Comparison of ENCODE assay signal across 15 cellular contexts in the genomic region with DNA sequence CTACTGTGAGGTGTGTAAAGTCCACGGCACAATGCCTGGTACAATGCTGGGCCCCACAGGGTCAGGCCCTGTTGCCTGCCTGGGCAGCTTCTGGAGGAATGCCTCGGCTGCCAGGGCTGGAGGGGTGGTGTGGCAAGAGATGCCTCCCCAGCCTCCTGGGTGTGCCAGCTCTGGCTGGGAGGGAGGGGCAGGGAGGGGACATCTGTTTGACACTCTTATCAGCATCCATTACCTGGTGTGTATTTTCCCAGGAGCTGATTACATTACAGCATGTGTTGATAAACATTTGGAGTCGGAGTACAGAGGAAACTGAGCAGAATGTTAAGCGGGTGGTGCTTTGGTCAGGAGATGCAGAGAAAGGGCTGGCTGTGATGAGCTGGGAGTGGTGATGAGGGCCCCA. TPM values are rescaled to one million over a fixed set of nuclear protein-coding genes. Genes with fewer than 3 reads are reported as not detected.
DNase-seq lines count a peak whose midpoint lies in the region; ATAC-seq and TF ChIP-seq lines count a peak whose summit lies in the region.
"Had no signal": no experiment of that assay in that cellular context is flagged by ENCODE, and none has a peak within 500 bp of the region (broad histone marks: within the 10 kb centered on the region; RNA-seq: fewer than 3 reads in every experiment).

No MANE protein-coding gene starts in this region.

- no peak overlapping the region for H2AFZ ChIP-seq in SK-N-SH (ENCODE audit: low read depth)

- no peak for ATAC-seq in SK-N-SH treated with all-trans-retinoic acid at 6 μM for 48 hours

- H3K36me3 Mint-ChIP-seq in nephron progenitor cell (ENCODE audit: low read depth): no peaks in the 10 kb centered on the region

- H3K9me3 ChIP-seq in SK-N-SH: no peaks in the 10 kb centered on the region
- no peaks in the 10 kb centered on the region for H3K9me3 ChIP-seq in mucosa of rectum (ENCODE audit: control insufficient read depth in 2 of 2, low read length in 2 of 2)

- CTCF ChIA-PET in SK-N-SH (lab: Yijun Ruan, JAX): interaction anchor here (1.0 to 2.7 kb wide), 8 partner anchors 8 to 368 kb away, joined by 3 to 20 read pairs (median 3); partner anchors contain the start of gene NECTIN1

- no peak overlapping the region for H3K4me3 Mint-ChIP-seq in nephron progenitor cell
- H3K4me3 Mint-ChIP-seq: H9, IgD-negative memory B cell had no signal

- POLR2A ChIA-PET in SK-N-SH (lab: Yijun Ruan, JAX): interaction anchor here (1.1 to 2.1 kb wide), 5 partner anchors 9 to 167 kb away, joined by 3 to 8 read pairs (median 5); partner anchors contain the start of gene NECTIN1

- no peaks in the 10 kb centered on the region for H4K20me1 ChIP-seq in SK-N-SH (ENCODE audit: insufficient read depth)

- H3K4me1 Mint-ChIP-seq in nephron progenitor cell: peaks cover 59% of the 10 kb centered on the region

- TF ChIP-seq EP300 in SK-N-SH (IDR thresholded peaks at IDR 0.05; ENCODE audit: borderline replicate concordance in 1 of 2, low read depth in 1 of 2, low read length in 1 of 2): peak in 1 of 2 experiments; percentile 67; a peak in 1 of 4 replicates

- no peak overlapping the region for H3K4me2 ChIP-seq in SK-N-SH

- no peak for TF ChIP-seq CTCF in SK-N-SH (IDR thresholded peaks at IDR 0.05)
- TF ChIP-seq CTCF in nephron progenitor cell (IDR thresholded peaks at IDR 0.05): no peak

- H3K27me3 ChIP-seq in SK-N-SH (ENCODE audit: insufficient read depth) (no peaks in the 10 kb centered on the region), mucosa of rectum (ENCODE audit: control insufficient read depth in 2 of 2, insufficient read depth in 2 of 2, low read length in 2 of 2) (peaks cover 0 to 8% of the 10 kb centered on the region in 2 donors)

- H3K4me1 ChIP-seq in SK-N-SH (ENCODE audit: control insufficient read depth in 1 of 2, insufficient read depth in 2 of 2, low read depth in 1 of 2, low read length in 1 of 2): peaks cover 0 to 44% of the 10 kb centered on the region in 2 experiments; a peak in 2 of 4 replicates
- H3K4me1 ChIP-seq in mucosa of rectum (ENCODE audit: control insufficient read depth in 2 of 2, insufficient read depth in 2 of 2, low read length in 2 of 2): peaks cover 50 to 69% of the 10 kb centered on the region in 2 donors

- DNase-seq in SK-N-SH (peak; percentile 66), NCI-H69 (lab: John Stamatoyannopoulos, UW) (peak; percentile 46), activated T-cell treated with anti-CD3 and anti-CD28 coated beads for 4 hours (no peak), nephron progenitor cell (no peak), SHP77 (lab: John Stamatoyannopoulos, UW) (no peak)
- DNase-seq: C1 segment of cervical spinal cord, H9, NCI-H1105 treated with DMSO at 0.1 percent for 48 hours, NCI-H187 treated with DMSO at 0.1 percent for 48 hours, NCI-H524 treated with DMSO at 0.1 percent for 48 hours, OCI-M1, RPMI8226 had no signal

- H3K9ac ChIP-seq in SK-N-SH (no peak overlapping the region), mucosa of rectum (ENCODE audit: low read depth in 1 of 2, low read length in 2 of 2) (peak overlapping the region; percentile 48 to 61)

- WGBS in SK-N-SH (ENCODE audit: low lambda C conversion rate): 66% methylated on average over 2 of the region's 4 CpGs

- no peaks in the 10 kb centered on the region for H3K36me3 ChIP-seq in SK-N-SH (replicated peaks in 1 of 2; ENCODE audit: control insufficient read depth in 1 of 2, insufficient read depth in 2 of 2, low read length in 1 of 2)
- H3K36me3 ChIP-seq in mucosa of rectum (ENCODE audit: control insufficient read depth in 2 of 2, insufficient read depth in 2 of 2, low read length in 2 of 2): no peaks in the 10 kb centered on the region

- peak overlapping the region in 1 of 2 experiments; percentile 60; a peak in 2 of 4 replicates for H3K27ac ChIP-seq in SK-N-SH (ENCODE audit: low read depth in 2 of 2, low read length in 1 of 2)
- H3K27ac ChIP-seq in mucosa of rectum (ENCODE audit: low read depth in 2 of 2, low read length in 2 of 2): peak overlapping the region; percentile 79 to 89

- H3F3A ChIP-seq in SK-N-SH (replicated peaks; ENCODE audit: insufficient read depth): no peaks in the 10 kb centered on the region

- no peaks in the 10 kb centered on the region for H3K9me3 Mint-ChIP-seq in nephron progenitor cell
- H3K9me3 Mint-ChIP-seq: H9, IgD-negative memory B cell had no signal

- TF ChIP-seq RAD21 in SK-N-SH (IDR thresholded peaks at IDR 0.05; ENCODE audit: low read length): no peak

- H3K4me3 ChIP-seq in SK-N-SH (ENCODE audit: low read depth in 2 of 2, low read length in 1 of 2): no peak overlapping the region
- no peak overlapping the region for H3K4me3 ChIP-seq in mucosa of rectum (ENCODE audit: low read length in 2 of 2)

- H3K27ac Mint-ChIP-seq in nephron progenitor cell: no peak overlapping the region
- H3K27ac Mint-ChIP-seq: H9, IgD-negative memory B cell had no signal

- H3K27me3 Mint-ChIP-seq in nephron progenitor cell (ENCODE audit: low read depth, poor library complexity): peaks cover 65% of the 10 kb centered on the region

- H3K9me2 ChIP-seq in SK-N-SH: no peaks in the 10 kb centered on the region

- H3K79me2 ChIP-seq in SK-N-SH (ENCODE audit: insufficient read depth): no peaks in the 10 kb centered on the region

TF ChIP-seq in SK-N-SH, 30 proteins besides CTCF, POLR2A, EP300 and RAD21:
- TF ChIP-seq CHD2 (IDR thresholded peaks at IDR 0.05; ENCODE audit: low read length, partially characterized antibody): peak; percentile 44
- TF ChIP-seq RCOR1 (IDR thresholded peaks at IDR 0.05; ENCODE audit: low read length): peak; percentile 56; the same call in 1 of the 2 replicates
- no peak for TF ChIP-seq TAF1 (IDR thresholded peaks at IDR 0.05; ENCODE audit: borderline replicate concordance, low read depth, low read length)
- TF ChIP-seq, protein P1, sequence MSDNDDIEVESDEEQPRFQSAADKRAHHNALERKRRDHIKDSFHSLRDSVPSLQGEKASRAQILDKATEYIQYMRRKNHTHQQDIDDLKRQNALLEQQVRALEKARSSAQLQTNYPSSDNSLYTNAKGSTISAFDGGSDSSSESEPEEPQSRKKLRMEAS (IDR thresholded peaks at IDR 0.05; ENCODE audit: low read depth): no peak
- peak; percentile 83 for TF ChIP-seq FOXJ3 (CRISPR knock-in tag; IDR thresholded peaks at IDR 0.05)
- peak; percentile 92 for TF ChIP-seq GATA2 (CRISPR knock-in tag; IDR thresholded peaks at IDR 0.05)

TF ChIP-seq in SK-N-SH treated with all-trans-retinoic acid at 6 μM for 48 hours, 23 proteins besides CTCF, POLR2A, EP300 and RAD21:
- TF ChIP-seq ARNTL (CRISPR knock-in tag; IDR thresholded peaks at IDR 0.05; ENCODE audit: borderline replicate concordance, low read depth) (no peak), ZNF8 (CRISPR knock-in tag; IDR thresholded peaks at IDR 0.05) (no peak), BACH2 (CRISPR knock-in tag; IDR thresholded peaks at IDR 0.05; ENCODE audit: borderline replicate concordance) (no peak), ZNF565 (CRISPR knock-in tag; conservative IDR thresholded peaks at IDR 0.05; ENCODE audit: low read depth) (no peak), TCF4 (CRISPR knock-in tag; IDR thresholded peaks at IDR 0.05; ENCODE audit: borderline replicate concordance) (no peak), ISL1 (CRISPR knock-in tag; IDR thresholded peaks at IDR 0.05) (no peak), PPARA (CRISPR knock-in tag; IDR thresholded peaks at IDR 0.05; ENCODE audit: borderline replicate concordance) (no peak), ZFP3 (CRISPR knock-in tag; IDR thresholded peaks at IDR 0.05) (no peak)
- TF ChIP-seq, protein P2, sequence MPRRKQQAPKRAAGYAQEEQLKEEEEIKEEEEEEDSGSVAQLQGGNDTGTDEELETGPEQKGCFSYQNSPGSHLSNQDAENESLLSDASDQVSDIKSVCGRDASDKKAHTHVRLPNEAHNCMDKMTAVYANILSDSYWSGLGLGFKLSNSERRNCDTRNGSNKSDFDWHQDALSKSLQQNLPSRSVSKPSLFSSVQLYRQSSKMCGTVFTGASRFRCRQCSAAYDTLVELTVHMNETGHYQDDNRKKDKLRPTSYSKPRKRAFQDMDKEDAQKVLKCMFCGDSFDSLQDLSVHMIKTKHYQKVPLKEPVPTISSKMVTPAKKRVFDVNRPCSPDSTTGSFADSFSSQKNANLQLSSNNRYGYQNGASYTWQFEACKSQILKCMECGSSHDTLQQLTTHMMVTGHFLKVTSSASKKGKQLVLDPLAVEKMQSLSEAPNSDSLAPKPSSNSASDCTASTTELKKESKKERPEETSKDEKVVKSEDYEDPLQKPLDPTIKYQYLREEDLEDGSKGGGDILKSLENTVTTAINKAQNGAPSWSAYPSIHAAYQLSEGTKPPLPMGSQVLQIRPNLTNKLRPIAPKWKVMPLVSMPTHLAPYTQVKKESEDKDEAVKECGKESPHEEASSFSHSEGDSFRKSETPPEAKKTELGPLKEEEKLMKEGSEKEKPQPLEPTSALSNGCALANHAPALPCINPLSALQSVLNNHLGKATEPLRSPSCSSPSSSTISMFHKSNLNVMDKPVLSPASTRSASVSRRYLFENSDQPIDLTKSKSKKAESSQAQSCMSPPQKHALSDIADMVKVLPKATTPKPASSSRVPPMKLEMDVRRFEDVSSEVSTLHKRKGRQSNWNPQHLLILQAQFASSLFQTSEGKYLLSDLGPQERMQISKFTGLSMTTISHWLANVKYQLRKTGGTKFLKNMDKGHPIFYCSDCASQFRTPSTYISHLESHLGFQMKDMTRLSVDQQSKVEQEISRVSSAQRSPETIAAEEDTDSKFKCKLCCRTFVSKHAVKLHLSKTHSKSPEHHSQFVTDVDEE (CRISPR knock-in tag; IDR thresholded peaks at IDR 0.05): no peak
TF ChIP-seq in SK-N-SH treated with all-trans-retinoic acid at 6 μM for 48 hours: peak in this region for 0.

RNA-seq across cellular contexts. Expression of gene NECTIN1, which starts 11.0 kb away (rescaled TPM):
- 6.7 and 9.1 TPM in 2 replicates for polyA plus RNA-seq in SK-N-SH (2012; rRNA removed)
- polyA plus RNA-seq in SK-N-SH (2012; cell fraction: cytosol; rRNA removed): 3.9 and 7.4 TPM in 2 replicates
- 10.8 and 12.7 TPM in 2 replicates for polyA plus RNA-seq in SK-N-SH (2012; cell fraction: nucleus; rRNA removed)

Comparison
In these comparisons a context has a peak if more than half of its experiments do, and no peak if none do; other contexts are left out.
1. DNase-seq: peak in SK-N-SH (single experiment) and NCI-H69 (single experiment); none in activated T-cell treated with anti-CD3 and anti-CD28 coated beads for 4 hours (single experiment), nephron progenitor cell (single experiment) and SHP77 (0 of 2).